ENCODE assay signal across 1 cellular context in the genomic region with DNA sequence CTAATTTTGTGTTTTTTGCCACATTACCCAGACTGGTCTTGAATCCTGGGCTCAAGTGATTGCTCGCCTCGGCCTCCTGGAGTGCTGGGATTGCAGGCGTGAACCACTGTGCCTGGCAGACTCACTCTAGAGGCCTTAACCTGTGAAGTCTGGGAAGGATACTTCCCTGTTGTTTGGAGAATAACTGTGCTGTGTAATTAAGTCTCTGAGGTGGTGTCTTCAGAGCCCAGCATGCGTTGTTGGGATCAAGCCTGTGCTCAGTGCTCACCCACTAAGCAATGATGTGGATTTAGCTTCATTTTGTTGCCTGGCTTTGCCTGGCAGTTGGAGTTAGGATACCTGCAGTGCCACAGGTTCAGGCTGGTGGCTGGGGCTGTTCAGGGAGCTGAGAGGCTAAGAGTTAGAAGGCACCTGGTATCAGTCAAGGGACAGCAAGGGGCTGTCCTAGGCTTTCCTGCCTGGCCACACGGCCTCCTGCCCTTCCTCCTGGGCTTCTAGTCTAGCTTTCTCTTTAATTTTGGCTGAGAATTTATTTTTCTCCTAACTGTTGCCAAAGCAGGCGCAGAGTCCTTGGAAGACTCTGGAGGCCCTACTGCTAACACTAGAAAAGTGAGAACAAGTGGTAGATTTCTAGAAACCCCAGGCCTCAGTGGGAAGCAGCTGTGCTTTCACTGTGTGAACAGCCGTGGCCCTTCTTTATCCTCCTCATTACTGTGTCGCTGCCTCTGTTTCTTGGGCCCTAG.
TF ChIP-seq lines count a peak whose summit lies in the region.

No MANE protein-coding gene starts in this region.

TF ChIP-seq in H1, 55 proteins besides CTCF, POLR2A, EP300 and RAD21:
- TF ChIP-seq CBX5 (IDR thresholded peaks at IDR 0.05; ENCODE audit: low read depth, low read length) (no peak), SIX5 (IDR thresholded peaks at IDR 0.05; ENCODE audit: low read depth, low read length) (no peak), CEBPB (IDR thresholded peaks at IDR 0.05; ENCODE audit: low read depth, low read length) (no peak), SP2 (IDR thresholded peaks at IDR 0.05; ENCODE audit: low read length) (no peak), TAF1 (IDR thresholded peaks at IDR 0.05; ENCODE audit: low read depth, low read length) (no peak), BRCA1 (IDR thresholded peaks at IDR 0.05; ENCODE audit: low read depth, low read length) (no peak), ZNF274 (IDR thresholded peaks at IDR 0.05; ENCODE audit: borderline replicate concordance, extremely low read depth, low read length) (no peak), E2F6 (IDR thresholded peaks at IDR 0.05) (no peak), SUZ12 (IDR thresholded peaks at IDR 0.05; ENCODE audit: low read length) (no peak), RNF2 (IDR thresholded peaks at IDR 0.05; ENCODE audit: borderline replicate concordance, low read depth, low read length, missing control alignments, poor library complexity, severe bottlenecking) (no peak), JUN (IDR thresholded peaks at IDR 0.05; ENCODE audit: low read depth, low read length) (no peak), KDM5A (IDR thresholded peaks at IDR 0.05; ENCODE audit: low read length) (no peak), POU5F1 (IDR thresholded peaks at IDR 0.05; ENCODE audit: low read depth, low read length) (no peak), SIN3A (conservative IDR thresholded peaks at IDR 0.05 in 1 of 2, IDR thresholded peaks at IDR 0.05 in 1 of 2; ENCODE audit: low read depth in 1 of 2, low read length in 2 of 2) (no peak), CREB1 (IDR thresholded peaks at IDR 0.05) (no peak)
